1 cellular context compared by ENCODE assay signal in the genomic region with DNA sequence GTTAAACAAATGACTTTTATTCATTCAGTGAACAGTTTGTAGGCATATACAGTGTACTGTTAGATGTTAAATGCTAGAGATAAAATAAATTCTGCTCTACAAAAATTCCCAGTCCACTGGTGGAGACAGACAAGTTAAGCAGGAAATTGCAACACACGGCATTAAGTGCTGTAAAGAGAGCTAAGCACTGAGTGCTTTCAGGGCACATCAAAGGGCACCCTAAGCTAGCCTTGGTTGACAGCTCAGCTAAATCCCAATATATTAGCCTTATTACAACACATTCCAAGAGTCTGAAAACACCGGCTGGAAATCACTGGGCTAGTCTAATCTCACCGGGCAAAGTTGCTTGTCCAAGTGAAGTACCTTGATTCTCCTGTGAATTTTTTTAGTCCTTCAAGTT.
A peak's percentile ranks its signal among the peaks of the same experiment; 100 is the strongest.
TF ChIP-seq lines count a peak whose summit lies in the region.

No MANE protein-coding gene starts in this region.

TF ChIP-seq in IMR-90, 13 proteins besides CTCF, POLR2A, EP300 and RAD21:
- TF ChIP-seq CEBPB (IDR thresholded peaks at IDR 0.05; ENCODE audit: low read depth, low read length), result peak; percentile 65
- no peak for TF ChIP-seq CHD1 (IDR thresholded peaks at IDR 0.05; ENCODE audit: low read depth, low read length)
